ENCODE assay signal across 18 cellular contexts in the genomic region with DNA sequence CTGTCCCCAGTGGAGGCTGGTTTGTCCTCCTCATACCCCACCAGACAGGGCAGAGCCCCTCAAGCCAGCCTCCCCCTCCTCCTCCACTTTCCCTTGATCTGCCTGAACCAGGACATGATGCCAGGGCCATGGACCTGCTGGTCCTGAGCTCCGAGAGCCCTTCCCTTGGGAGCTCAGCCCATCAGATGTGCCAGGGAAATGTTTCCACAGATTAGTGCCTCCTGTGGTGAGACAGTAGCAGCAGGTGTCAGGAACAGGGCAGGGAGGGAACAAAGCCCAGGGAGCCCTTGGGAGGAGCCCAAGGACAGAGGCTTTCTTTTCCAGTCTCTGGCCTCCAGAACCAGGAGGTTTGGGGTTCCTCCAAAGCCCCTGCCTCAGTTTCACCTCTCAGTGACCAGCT. TPM values are rescaled to one million over a fixed set of nuclear protein-coding genes. Genes with fewer than 3 reads are reported as not detected.
DNase-seq lines count a peak whose midpoint lies in the region; ATAC-seq, FAIRE-seq and TF ChIP-seq lines count a peak whose summit lies in the region.
"Had no signal": no experiment of that assay in that cellular context is flagged by ENCODE, and none has a peak within 500 bp of the region (broad histone marks: within the 10 kb centered on the region; RNA-seq: fewer than 3 reads in every experiment).

No MANE protein-coding gene starts in this region.

- H3K4me3 ChIP-seq in bronchial epithelial cell (ENCODE audit: low read depth, low read length) (no peak overlapping the region), psoas muscle (no peak overlapping the region)
- H3K4me3 ChIP-seq: skin epidermis, uterus had no signal

- whole genome bisulfite sequencing in psoas muscle, 3 donors: 12 to 24% (median 16%) methylated on average over 1 of the region's 1 CpG

- no peaks in the 10 kb centered on the region for H3K36me3 ChIP-seq in bronchial epithelial cell (ENCODE audit: control insufficient read depth, insufficient read depth, low read length)
- H3K36me3 ChIP-seq in psoas muscle (ENCODE audit: insufficient read depth in 1 of 2, low read depth in 1 of 2): no peaks in the 10 kb centered on the region
- H3K36me3 ChIP-seq: neutrophil, uterus had no signal

- FAIRE-seq in bronchial epithelial cell (lab: Jason Lieb, UNC): no peak

- peak in 3 of 4 donors; percentile 43 to 75 (median 74) for ATAC-seq in psoas muscle
- ATAC-seq in GM21423 (IDR thresholded peaks at IDR 0.05; ENCODE audit: unreplicated experiment): no peak
- no peak for ATAC-seq in GM21528 (IDR thresholded peaks at IDR 0.05; ENCODE audit: low FRiP score, unreplicated experiment)
- no peak for ATAC-seq in HG02981 (IDR thresholded peaks at IDR 0.05; ENCODE audit: unreplicated experiment)

- no peaks in the 10 kb centered on the region for H3K9me3 ChIP-seq in psoas muscle
- H3K9me3 ChIP-seq: Caco-2, neutrophil, uterus had no signal

- H3K4me1 ChIP-seq in psoas muscle: no peaks in the 10 kb centered on the region
- H3K4me1 ChIP-seq: Caco-2, uterus had no signal

- H3K27me3 ChIP-seq in bronchial epithelial cell (ENCODE audit: control insufficient read depth, insufficient read depth, low read length) (peaks cover 7% of the 10 kb centered on the region), psoas muscle (ENCODE audit: insufficient read depth in 3 of 3, low read length in 2 of 3) (no peaks in the 10 kb centered on the region)
- H3K27me3 ChIP-seq: uterus had no signal

- intact Hi-C loops in psoas muscle (cut with DNase I): no loop called here

- DNase-seq in NCI-H82 (lab: John Stamatoyannopoulos, UW): peak; percentile 56
- no peak for DNase-seq in NCI-H82 treated with DMSO at 0.1 percent for 48 hours (lab: John Stamatoyannopoulos, UW; ENCODE audit: unreplicated experiment)
- DNase-seq in NCI-H146 treated with DMSO at 0.1 percent for 48 hours (lab: John Stamatoyannopoulos, UW; ENCODE audit: unreplicated experiment): peak; percentile 65
- DNase-seq in bronchial epithelial cell (ENCODE audit: low read depth): no peak
- DNase-seq in psoas muscle: no peak
- DNase-seq: activated CD4-positive, CD25-positive, alpha-beta regulatory T cell; activated naive CD4-positive, alpha-beta T cell treated with Interleukin-2 at 50 U/mL for 16 hours; Caco-2; effector CD8-positive, alpha-beta T cell; mesenchymal stem cell; NCI-H1694; uterus had no signal

- TF ChIP-seq CTCF in bronchial epithelial cell (IDR thresholded peaks at IDR 0.05; ENCODE audit: insufficient read depth, low read length, severe bottlenecking) (peak; percentile 5), psoas muscle (IDR thresholded peaks at IDR 0.05) (no peak)

- no peak overlapping the region for H3K27ac ChIP-seq in psoas muscle
- H3K27ac ChIP-seq: neutrophil, skin epidermis, uterus had no signal

RNA-seq across cellular contexts. Expression of gene SLC41A1, which starts 14.6 kb away (rescaled TPM):
- total RNA-seq in bronchial epithelial cell (6.6 and 8.6 TPM in 2 replicates), psoas muscle (10 to 100 TPM; 54.1 to 87.7 (median 67.4) TPM)
- polyA plus RNA-seq in psoas muscle: 10 to 100 TPM; 19.8 to 42.9 (median 25.7) TPM

RNA-seq across cellular contexts. Expression of gene PM20D1, which starts 22.3 kb away (rescaled TPM):
- total RNA-seq in bronchial epithelial cell (not detected in 2 replicates), psoas muscle (under 1 TPM in 3 of 4 donors, not detected in 1; 0.16 to 0.32 (median 0.23) TPM)
- polyA plus RNA-seq in psoas muscle: under 1 TPM in 2 of 3 donors, not detected in 1; 0.05 to 0.23 TPM
- total RNA-seq: Caco-2 had no signal
- polyA plus RNA-seq: AG04450 had no signal

RNA-seq across cellular contexts. Expression of gene RAB29, which starts 52.3 kb away (rescaled TPM):
- total RNA-seq in bronchial epithelial cell (14.3 and 18.7 TPM in 2 replicates), psoas muscle (1 to 10 TPM; 5.9 to 8.3 (median 6.4) TPM)
- 10 to 100 TPM in 1 of 3 donors, 1 to 10 TPM in 2; 5.3 to 20.5 (median 5.5) TPM for polyA plus RNA-seq in psoas muscle

Comparison
In these comparisons a context has a peak if more than half of its experiments do, and no peak if none do; other contexts are left out.
1. DNase-seq: peak in NCI-H82 (single experiment) and NCI-H146 treated with DMSO at 0.1 percent for 48 hours (single experiment); none in NCI-H82 treated with DMSO at 0.1 percent for 48 hours (single experiment), bronchial epithelial cell (single experiment) and psoas muscle (0 of 2).
2. ATAC-seq: peak in psoas muscle (3 of 4); none in GM21423 (single experiment), GM21528 (single experiment) and HG02981 (single experiment).